16 cellular contexts compared by ENCODE assay signal in the genomic region with DNA sequence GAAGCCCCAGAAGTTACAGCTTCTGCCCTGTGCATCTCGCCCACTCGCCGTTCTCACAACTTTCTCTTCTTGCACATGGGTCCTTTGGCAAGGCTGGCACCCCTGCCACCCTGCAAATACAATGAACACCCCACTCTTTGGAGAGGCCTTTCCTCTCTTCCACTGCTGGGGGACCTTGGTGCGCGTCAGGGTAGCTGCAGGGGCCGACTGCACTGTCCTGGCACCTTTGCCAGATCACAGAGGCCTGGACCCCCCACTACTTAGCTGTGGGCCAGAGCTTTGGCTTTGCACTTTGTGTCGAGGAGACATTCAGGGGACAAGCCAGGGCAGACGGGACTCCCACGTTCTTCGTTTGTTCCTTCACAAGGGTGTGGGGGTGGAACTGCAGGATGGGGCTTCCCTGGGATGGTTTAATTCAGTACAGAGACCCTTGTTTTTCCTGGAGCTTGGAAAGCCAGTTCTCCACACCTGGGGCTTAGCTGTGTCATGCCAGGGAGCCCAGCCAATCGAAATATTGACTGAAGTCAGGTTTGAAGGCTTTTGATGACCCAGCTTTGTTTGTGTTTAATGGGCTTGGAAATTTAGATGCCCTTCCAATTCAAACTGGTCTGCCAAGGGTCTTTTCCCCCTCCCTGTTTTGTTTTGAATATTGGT.
DNase-seq lines count a peak whose midpoint lies in the region; ATAC-seq, FAIRE-seq and TF ChIP-seq lines count a peak whose summit lies in the region.
"Had no signal": no experiment of that assay in that cellular context is flagged by ENCODE, and none has a peak within 500 bp of the region (broad histone marks: within the 10 kb centered on the region; RNA-seq: fewer than 3 reads in every experiment).

No MANE protein-coding gene starts in this region.

- no peak overlapping the region for H3K4me3 ChIP-seq in stomach
- H3K4me3 ChIP-seq: GM12878 had no signal

- TF ChIP-seq EP300 in stomach (IDR thresholded peaks at IDR 0.05) = no peak

- H3K27me3 ChIP-seq in stomach = no peaks in the 10 kb centered on the region

- no peak for FAIRE-seq in HTR-8/SVneo (lab: Jason Lieb, UNC)
- FAIRE-seq: GM12878, GM18507 had no signal

- no peak for ATAC-seq in activated CD8-positive, alpha-beta memory T cell treated with anti-CD3 and anti-CD28 coated beads, Interleukin-2, amount 10 ng/mL, durations not matched to agents 7 days and 5 days
- ATAC-seq in GM19463 (IDR thresholded peaks at IDR 0.05; ENCODE audit: unreplicated experiment) = no peak
- ATAC-seq: GM12878 had no signal

- intact Hi-C loops in stomach (cut with DNase I; ENCODE audit: low total_unique reads) = no loop called here

- peaks cover 0 to 27% (median 14%) of the 10 kb centered on the region in 4 donors for H3K4me1 ChIP-seq in stomach

- no peak overlapping the region for H3K4me3 Mint-ChIP-seq in activated CD8-positive, alpha-beta memory T cell treated with anti-CD3 and anti-CD28 coated beads, Interleukin-2, amount 10 ng/mL, durations not matched to agents 7 days and 5 days
- H3K4me3 Mint-ChIP-seq: H9 had no signal

- no peak for TF ChIP-seq CTCF in stomach (IDR thresholded peaks at IDR 0.05)

- 70 to 86% (median 80%) methylated on average over 11 of the region's 11 CpGs for WGBS in stomach, 5 donors

- H3K9me3 Mint-ChIP-seq in activated CD8-positive, alpha-beta memory T cell treated with anti-CD3 and anti-CD28 coated beads, Interleukin-2, amount 10 ng/mL, durations not matched to agents 7 days and 5 days (ENCODE audit: low read depth) = no peaks in the 10 kb centered on the region
- H3K9me3 Mint-ChIP-seq: H9 had no signal

- H3K36me3 ChIP-seq in stomach = no peaks in the 10 kb centered on the region

- H3K4me1 Mint-ChIP-seq in activated CD8-positive, alpha-beta memory T cell treated with anti-CD3 and anti-CD28 coated beads, Interleukin-2, amount 10 ng/mL, durations not matched to agents 7 days and 5 days = no peaks in the 10 kb centered on the region

- TF ChIP-seq POLR2A in stomach (IDR thresholded peaks at IDR 0.05) = no peak

- CTCF ChIA-PET in activated CD8-positive, alpha-beta memory T cell treated with anti-CD3 and anti-CD28 coated beads, Interleukin-2, amount 10 ng/mL, durations not matched to agents 7 days and 5 days (lab: Charles Lee) = no interaction called here

- peaks cover 27% of the 10 kb centered on the region for H3K27me3 Mint-ChIP-seq in activated CD8-positive, alpha-beta memory T cell treated with anti-CD3 and anti-CD28 coated beads, Interleukin-2, amount 10 ng/mL, durations not matched to agents 7 days and 5 days

- H3K27ac Mint-ChIP-seq in activated CD8-positive, alpha-beta memory T cell treated with anti-CD3 and anti-CD28 coated beads, Interleukin-2, amount 10 ng/mL, durations not matched to agents 7 days and 5 days = no peak overlapping the region

- no peaks in the 10 kb centered on the region for H3K36me3 Mint-ChIP-seq in activated CD8-positive, alpha-beta memory T cell treated with anti-CD3 and anti-CD28 coated beads, Interleukin-2, amount 10 ng/mL, durations not matched to agents 7 days and 5 days

- peak; percentile 40 for DNase-seq in activated CD8-positive, alpha-beta memory T cell treated with anti-CD3 and anti-CD28 coated beads for 24 hours
- DNase-seq in activated CD8-positive, alpha-beta memory T cell treated with anti-CD3 and anti-CD28 coated beads, Interleukin-2, amount 10 ng/mL, durations not matched to agents 7 days and 5 days = no peak
- DNase-seq in NCI-H2029 treated with DMSO at 0.1 percent for 48 hours (lab: John Stamatoyannopoulos, UW) (peak; percentile 31), ecto neural progenitor cell (ENCODE audit: low spot score) (peak; percentile 39), stomach (peak; percentile 72), HTR-8/SVneo (ENCODE audit: insufficient read length, low spot score) (no peak)
- no peak for DNase-seq in activated naive CD4-positive, alpha-beta T cell treated with anti-CD3 and anti-CD28 coated beads, Interleukin-2, amount 50 U/mL, for 16 hours
- DNase-seq: COR-L47, H9, NCI-H1694, NCI-H446 treated with DMSO at 0.1 percent for 48 hours, NCI-H82 had no signal

- H3K27ac ChIP-seq in stomach = no peak overlapping the region
- H3K27ac ChIP-seq: 22Rv1 had no signal

- no peaks in the 10 kb centered on the region for H3K9me3 ChIP-seq in stomach

Comparison
In these comparisons a context has a peak if more than half of its experiments do, and no peak if none do; other contexts are left out.
1. DNase-seq: peak in activated CD8-positive, alpha-beta memory T cell treated with anti-CD3 and anti-CD28 coated beads for 24 hours (single experiment), NCI-H2029 treated with DMSO at 0.1 percent for 48 hours (single experiment), ecto neural progenitor cell (single experiment) and stomach (single experiment); none in activated CD8-positive, alpha-beta memory T cell treated with anti-CD3 and anti-CD28 coated beads, Interleukin-2, amount 10 ng/mL, durations not matched to agents 7 days and 5 days (single experiment), activated naive CD4-positive, alpha-beta T cell treated with anti-CD3 and anti-CD28 coated beads, Interleukin-2, amount 50 U/mL, for 16 hours (single experiment) and HTR-8/SVneo (single experiment).